8 cellular contexts compared by ENCODE assay signal in the genomic region with DNA sequence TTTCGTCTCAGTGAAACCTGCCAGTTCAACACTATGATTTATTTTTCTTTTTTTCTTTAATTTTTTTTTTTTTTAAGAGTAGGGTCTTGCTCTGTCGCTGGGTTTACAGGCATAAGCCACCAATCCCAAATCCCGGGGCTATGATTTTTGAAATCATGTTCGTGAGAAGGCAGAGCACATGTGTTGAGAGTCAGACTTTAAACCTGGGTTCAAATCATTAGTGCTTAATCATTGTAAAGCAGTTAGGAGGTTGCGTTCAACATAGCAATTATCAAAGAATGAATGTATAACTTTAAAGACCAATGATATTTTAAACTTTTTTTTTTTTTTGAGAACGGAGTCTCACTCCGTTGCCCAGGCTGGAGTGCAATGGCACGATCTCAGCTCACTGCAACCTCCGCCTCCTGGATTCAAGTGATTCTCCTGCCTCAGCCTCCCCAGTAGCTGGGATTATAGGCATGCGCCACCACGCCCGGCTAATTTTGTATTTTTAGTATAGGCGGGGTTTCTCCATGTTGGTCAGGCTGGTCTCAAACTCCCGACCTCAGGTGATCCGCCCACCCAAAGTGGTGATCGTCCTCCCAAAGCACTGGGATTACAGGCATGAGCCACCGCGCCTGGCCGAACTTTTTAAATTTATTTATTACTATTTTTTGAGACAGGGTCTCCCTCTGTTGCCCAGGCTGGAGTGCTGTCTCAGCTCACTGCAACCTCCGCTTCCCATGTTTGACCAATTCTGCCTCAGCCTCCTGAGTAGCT. TPM values are rescaled to one million over a fixed set of nuclear protein-coding genes. Genes with fewer than 3 reads are reported as not detected.
A peak's percentile ranks its signal among the peaks of the same experiment; 100 is the strongest.
DNase-seq lines count a peak whose midpoint lies in the region; ATAC-seq and TF ChIP-seq lines count a peak whose summit lies in the region.
"Not testable (repeated sequence)": the region's sequence is repeated elsewhere in the genome, so short reads cannot be mapped to it uniquely, and the experiment has no call there.

No MANE protein-coding gene starts in this region.

- H3K79me2 ChIP-seq in mesendoderm (ENCODE audit: control insufficient read depth, insufficient read depth, low read length) = peaks cover 40% of the 10 kb centered on the region

- POLR2A ChIA-PET in activated CD4-positive, alpha-beta T cell treated with anti-CD3 and anti-CD28 coated beads for 36 hours (lab: Charles Lee) = interaction anchor here (1.0 to 1.4 kb wide), 2 partner anchors 12 to 64 kb away, joined by 3 to 4 read pairs; a partner anchor contains a TSS

- H3K36me3 Mint-ChIP-seq in Calu3 (ENCODE audit: insufficient read depth, unreplicated experiment) = peaks cover 47% of the 10 kb centered on the region
- peaks cover 32% of the 10 kb centered on the region for H3K36me3 Mint-ChIP-seq in activated CD4-positive, alpha-beta T cell treated with anti-CD3 and anti-CD28 coated beads for 36 hours (ENCODE audit: low read depth)
- H3K36me3 Mint-ChIP-seq in brain = peaks cover 28% of the 10 kb centered on the region

- H3K23ac ChIP-seq in mesendoderm (ENCODE audit: low read length) = not testable (repeated sequence)

- H3K4ac ChIP-seq in mesendoderm (ENCODE audit: low read depth, low read length) = not testable (repeated sequence)

- not testable (repeated sequence) for H3K18ac ChIP-seq in mesendoderm (ENCODE audit: low read length)

- H3K56ac ChIP-seq in mesendoderm (ENCODE audit: low read length) = not testable (repeated sequence)

- H3K9me3 Mint-ChIP-seq in Calu3 (ENCODE audit: low read depth, unreplicated experiment); activated CD4-positive, alpha-beta T cell treated with anti-CD3 and anti-CD28 coated beads for 36 hours (ENCODE audit: low read depth); brain: not testable (repeated sequence)

- H3K79me1 ChIP-seq in mesendoderm (ENCODE audit: low read length) = not testable (repeated sequence)

- WGBS in mesendoderm (ENCODE audit: extremely low coverage, insufficient coverage, low lambda C conversion rate) = no CpG with 5 or more reads among the region's 20 CpGs

- H3K27me3 Mint-ChIP-seq in Calu3 (ENCODE audit: unreplicated experiment); activated CD4-positive, alpha-beta T cell treated with anti-CD3 and anti-CD28 coated beads for 36 hours: not testable (repeated sequence)
- H3K27me3 Mint-ChIP-seq in brain = peaks cover 10% of the 10 kb centered on the region

- DNase-seq in Calu3; MG63; activated CD4-positive, alpha-beta T cell treated with anti-CD3 and anti-CD28 coated beads for 36 hours; fibroblast of the aortic adventitia (ENCODE audit: low read depth); mesendoderm; upper lobe of right lung: not testable (repeated sequence)

- not testable (repeated sequence) for H3K4me1 ChIP-seq in mesendoderm (ENCODE audit: control insufficient read depth, low read depth, low read length)
- peaks cover 12% of the 10 kb centered on the region for H3K4me1 ChIP-seq in rectal smooth muscle tissue (ENCODE audit: control insufficient read depth, insufficient read depth, low read length)
- peaks cover 41% of the 10 kb centered on the region for H3K4me1 ChIP-seq in upper lobe of right lung

- H2BK15ac ChIP-seq in mesendoderm (replicated peaks; ENCODE audit: low read depth) = not testable (repeated sequence)

- peaks cover 31% of the 10 kb centered on the region for H3K36me3 ChIP-seq in MG63
- not testable (repeated sequence) for H3K36me3 ChIP-seq in mesendoderm (ENCODE audit: control insufficient read depth, insufficient read depth, low read length); rectal smooth muscle tissue (ENCODE audit: control insufficient read depth, insufficient read depth, low read length); upper lobe of right lung

- peak overlapping the region; percentile 99 for H3K27ac Mint-ChIP-seq in Calu3 (ENCODE audit: unreplicated experiment)
- H3K27ac Mint-ChIP-seq in activated CD4-positive, alpha-beta T cell treated with anti-CD3 and anti-CD28 coated beads for 36 hours = peak overlapping the region; percentile 99
- peak overlapping the region in 4 of 5 experiments; percentile 96 to 99 (median 98) for H3K27ac Mint-ChIP-seq in brain

- TF ChIP-seq CTCF in Calu3 (IDR thresholded peaks at IDR 0.05; ENCODE audit: unreplicated experiment); brain (conservative IDR thresholded peaks at IDR 0.05); fibroblast of the aortic adventitia (IDR thresholded peaks at IDR 0.05; ENCODE audit: insufficient read depth, low read length); upper lobe of right lung (IDR thresholded peaks at IDR 0.05): not testable (repeated sequence)

- not testable (repeated sequence) for ATAC-seq in activated CD4-positive, alpha-beta T cell treated with anti-CD3 and anti-CD28 coated beads for 36 hours; upper lobe of right lung

- H3K9ac ChIP-seq in mesendoderm (ENCODE audit: low read length) = peak overlapping the region; percentile 12
- not testable (repeated sequence) for H3K9ac ChIP-seq in rectal smooth muscle tissue (ENCODE audit: low read length)

- not testable (repeated sequence) for H3K27me3 ChIP-seq in MG63; mesendoderm (ENCODE audit: insufficient read depth, low read length, poor library complexity); rectal smooth muscle tissue (ENCODE audit: control insufficient read depth, insufficient read depth, low read length); upper lobe of right lung

- H3K9me3 ChIP-seq in MG63, upper lobe of right lung: not testable (repeated sequence)

- CTCF ChIA-PET in Calu3 (lab: Charles Lee) = interaction anchor here (1.0 to 1.9 kb wide), 2 partner anchors 11 to 29 kb away, joined by 3 to 4 read pairs; no protein-coding TSS in a partner anchor
- CTCF ChIA-PET in activated CD4-positive, alpha-beta T cell treated with anti-CD3 and anti-CD28 coated beads for 36 hours (lab: Charles Lee) = interaction anchor here (1.1 to 2.8 kb wide), 3 partner anchors 23 to 92 kb away, joined by 3 to 26 read pairs (median 12); no protein-coding TSS in a partner anchor

- BruUV-seq in Calu3 (replicated peaks; lab: Mats Ljungman, UMichigan) = not testable (repeated sequence)

- not testable (repeated sequence) for H4K5ac ChIP-seq in mesendoderm (ENCODE audit: low read length)

- H3K4me3 Mint-ChIP-seq in Calu3 (ENCODE audit: low read depth, unreplicated experiment) = peak overlapping the region; percentile 100
- peak overlapping the region; percentile 96 for H3K4me3 Mint-ChIP-seq in activated CD4-positive, alpha-beta T cell treated with anti-CD3 and anti-CD28 coated beads for 36 hours
- H3K4me3 Mint-ChIP-seq in brain = peak overlapping the region; percentile 95 to 98 (median 97)

- intact Hi-C loops in Calu3 (cut with micrococcal nuclease; ENCODE audit: unreplicated experiment) = loop anchor here (5.0 kb wide), 1 partner anchor 133 kb away; no protein-coding TSS in a partner anchor
- intact Hi-C loops in activated CD4-positive, alpha-beta T cell treated with anti-CD3 and anti-CD28 coated beads for 36 hours (cut with DNase I, micrococcal nuclease) = loop anchor here (1.0 to 10.0 kb wide), 7 partner anchors 45 to 1130 kb away; a partner anchor contains a TSS
- intact Hi-C loops in upper lobe of right lung (cut with DNase I) = not testable (repeated sequence)

- not testable (repeated sequence) for H2BK5ac ChIP-seq in mesendoderm (ENCODE audit: low read length)

- H4K8ac ChIP-seq in mesendoderm (ENCODE audit: low read depth, low read length) = not testable (repeated sequence)

- not testable (repeated sequence) for H2BK120ac ChIP-seq in mesendoderm (ENCODE audit: low read depth, low read length)

- H2AK5ac ChIP-seq in mesendoderm (ENCODE audit: low read length) = not testable (repeated sequence)

- peak overlapping the region; percentile 93 for H3K4me3 ChIP-seq in MG63
- H3K4me3 ChIP-seq in fibroblast of the aortic adventitia (ENCODE audit: low read depth, low read length) = peak overlapping the region; percentile 74
- H3K4me3 ChIP-seq in mesendoderm (ENCODE audit: low read length); rectal smooth muscle tissue (ENCODE audit: low read length): not testable (repeated sequence)
- H3K4me3 ChIP-seq in upper lobe of right lung = peak overlapping the region; percentile 97

- H3K27ac ChIP-seq in mesendoderm (ENCODE audit: low read depth, low read length) = not testable (repeated sequence)
- H3K27ac ChIP-seq in rectal smooth muscle tissue (ENCODE audit: low read depth, low read length) = peak overlapping the region; percentile 99
- H3K27ac ChIP-seq in upper lobe of right lung = peak overlapping the region; percentile 100

- H3K4me1 Mint-ChIP-seq in Calu3 (ENCODE audit: low read depth, unreplicated experiment) (peaks cover 15% of the 10 kb centered on the region), brain (peaks cover 58% of the 10 kb centered on the region)
- H3K4me1 Mint-ChIP-seq in activated CD4-positive, alpha-beta T cell treated with anti-CD3 and anti-CD28 coated beads for 36 hours = peaks cover 19% of the 10 kb centered on the region

- not testable (repeated sequence) for H3K4me2 ChIP-seq in mesendoderm (ENCODE audit: low read length)

RNA-seq across cellular contexts. Expression of a gene that starts 1.3 kb away (rescaled TPM):
- total RNA-seq in Calu3 (2022) = 331 and 355 TPM in 2 replicates
- total RNA-seq in MG63 (2014; rRNA removed; shearing (Covaris generic); ENCODE audit: low replicate concordance) = 344 and 476 TPM in 2 replicates
- 100 to 1,000 TPM; 305 to 379 TPM for total RNA-seq in activated CD4-positive, alpha-beta T cell treated with anti-CD3 and anti-CD28 coated beads for 36 hours
- 270 TPM for polyA plus RNA-seq in brain (ENCODE audit: insufficient read depth, low read depth, low replicate concordance)
- total RNA-seq in fibroblast of the aortic adventitia (ENCODE audit: low replicate concordance) = 286 and 295 TPM in 2 replicates
- 358 TPM for polyA plus RNA-seq in mesendoderm (2013, experiment 1 of 2)
- 356 TPM for polyA plus RNA-seq in mesendoderm (2013, experiment 2 of 2)
- total RNA-seq in upper lobe of right lung = 314 TPM

RNA-seq across cellular contexts. Expression of a gene that starts 24.1 kb away (rescaled TPM):
- total RNA-seq in Calu3 (2022) = 63.8 and 77.0 TPM in 2 replicates
- 64.0 and 107 TPM in 2 replicates for total RNA-seq in MG63 (2014; rRNA removed; shearing (Covaris generic); ENCODE audit: low replicate concordance)
- total RNA-seq in activated CD4-positive, alpha-beta T cell treated with anti-CD3 and anti-CD28 coated beads for 36 hours = 10 to 100 TPM; 44.9 to 65.5 TPM
- 33.2 TPM for polyA plus RNA-seq in brain (ENCODE audit: insufficient read depth, low read depth, low replicate concordance)
- total RNA-seq in fibroblast of the aortic adventitia (ENCODE audit: low replicate concordance) = 20.6 and 51.0 TPM in 2 replicates
- polyA plus RNA-seq in mesendoderm (2013, experiment 1 of 2) = 15.1 TPM
- 15.1 TPM for polyA plus RNA-seq in mesendoderm (2013, experiment 2 of 2)
- 30.3 TPM for total RNA-seq in upper lobe of right lung
